ENCODE assay signal across 1 cellular context in genomic region chr19:2636897-2637683, GRCh38.
TF ChIP-seq lines count a peak whose summit lies in the region.

No MANE protein-coding gene starts in this region.

TF ChIP-seq in GM12878, 131 proteins besides CTCF, POLR2A, EP300 and RAD21 (continued from another document):
- TF ChIP-seq, protein P1, sequence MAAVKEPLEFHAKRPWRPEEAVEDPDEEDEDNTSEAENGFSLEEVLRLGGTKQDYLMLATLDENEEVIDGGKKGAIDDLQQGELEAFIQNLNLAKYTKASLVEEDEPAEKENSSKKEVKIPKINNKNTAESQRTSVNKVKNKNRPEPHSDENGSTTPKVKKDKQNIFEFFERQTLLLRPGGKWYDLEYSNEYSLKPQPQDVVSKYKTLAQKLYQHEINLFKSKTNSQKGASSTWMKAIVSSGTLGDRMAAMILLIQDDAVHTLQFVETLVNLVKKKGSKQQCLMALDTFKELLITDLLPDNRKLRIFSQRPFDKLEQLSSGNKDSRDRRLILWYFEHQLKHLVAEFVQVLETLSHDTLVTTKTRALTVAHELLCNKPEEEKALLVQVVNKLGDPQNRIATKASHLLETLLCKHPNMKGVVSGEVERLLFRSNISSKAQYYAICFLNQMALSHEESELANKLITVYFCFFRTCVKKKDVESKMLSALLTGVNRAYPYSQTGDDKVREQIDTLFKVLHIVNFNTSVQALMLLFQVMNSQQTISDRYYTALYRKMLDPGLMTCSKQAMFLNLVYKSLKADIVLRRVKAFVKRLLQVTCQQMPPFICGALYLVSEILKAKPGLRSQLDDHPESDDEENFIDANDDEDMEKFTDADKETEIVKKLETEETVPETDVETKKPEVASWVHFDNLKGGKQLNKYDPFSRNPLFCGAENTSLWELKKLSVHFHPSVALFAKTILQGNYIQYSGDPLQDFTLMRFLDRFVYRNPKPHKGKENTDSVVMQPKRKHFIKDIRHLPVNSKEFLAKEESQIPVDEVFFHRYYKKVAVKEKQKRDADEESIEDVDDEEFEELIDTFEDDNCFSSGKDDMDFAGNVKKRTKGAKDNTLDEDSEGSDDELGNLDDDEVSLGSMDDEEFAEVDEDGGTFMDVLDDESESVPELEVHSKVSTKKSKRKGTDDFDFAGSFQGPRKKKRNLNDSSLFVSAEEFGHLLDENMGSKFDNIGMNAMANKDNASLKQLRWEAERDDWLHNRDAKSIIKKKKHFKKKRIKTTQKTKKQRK (IDR thresholded peaks at IDR 0.05; ENCODE audit: low read depth, low read length) = no peak
- TF ChIP-seq ETV6 (conservative IDR thresholded peaks at IDR 0.05 in 1 of 2, IDR thresholded peaks at IDR 0.05 in 1 of 2; ENCODE audit: borderline replicate concordance in 1 of 2, low read depth in 1 of 2) (no peak), ASH2L (IDR thresholded peaks at IDR 0.05; ENCODE audit: borderline replicate concordance, low read depth) (no peak), CHD4 (IDR thresholded peaks at IDR 0.05) (no peak), ZBED1 (IDR thresholded peaks at IDR 0.05; ENCODE audit: borderline replicate concordance) (no peak), ZNF384 (IDR thresholded peaks at IDR 0.05; ENCODE audit: borderline replicate concordance, low read depth, low read length) (no peak), RELA (IDR thresholded peaks at IDR 0.05; ENCODE audit: borderline replicate concordance, partially characterized antibody) (no peak), BACH1 (IDR thresholded peaks at IDR 0.05; ENCODE audit: borderline replicate concordance) (no peak), SRF (IDR thresholded peaks at IDR 0.05; ENCODE audit: low read depth in 2 of 2, low read length in 2 of 2) (0 out of 4 replicates have a peak, but pooled peaks of 1 of the 2 experiments have one; percentile 29), ZBTB33 (IDR thresholded peaks at IDR 0.05) (no peak), SMC3 (IDR thresholded peaks at IDR 0.05; ENCODE audit: borderline replicate concordance, low read length) (peak; percentile 77), PAX5 (IDR thresholded peaks at IDR 0.05; ENCODE audit: borderline replicate concordance, low read depth, low read length) (no peak), SREBF2 (IDR thresholded peaks at IDR 0.05; ENCODE audit: low read length) (no peak), PKNOX1 (IDR thresholded peaks at IDR 0.05) (no peak), EGR1 (IDR thresholded peaks at IDR 0.05; ENCODE audit: borderline replicate concordance in 1 of 2, low read depth in 2 of 2, low read length in 2 of 2) (0 out of 3 replicates have a peak, but pooled peaks of 1 of the 2 experiments have one; percentile 6), SMAD1 (IDR thresholded peaks at IDR 0.05; ENCODE audit: low read depth, partially characterized antibody) (no peak), MYC (IDR thresholded peaks at IDR 0.05; ENCODE audit: insufficient read depth, insufficient read length, insufficient replicate concordance, low read length, severe bottlenecking) (no peak), STAT1 (conservative IDR thresholded peaks at IDR 0.05) (no peak), CBX5 (IDR thresholded peaks at IDR 0.05; ENCODE audit: low read depth) (no peak), POU2F2 (IDR thresholded peaks at IDR 0.05; ENCODE audit: borderline replicate concordance, low read depth, low read length) (0 out of 3 replicates have a peak, but pooled peaks have one; percentile 51), NFXL1 (IDR thresholded peaks at IDR 0.05; ENCODE audit: borderline replicate concordance) (no peak), PAX8 (IDR thresholded peaks at IDR 0.05) (no peak), RFX5 (IDR thresholded peaks at IDR 0.05; ENCODE audit: low read depth, low read length) (no peak), SMARCA5 (IDR thresholded peaks at IDR 0.05) (0 out of 2 replicates have a peak, but pooled peaks have one; percentile 13), KDM1A (IDR thresholded peaks at IDR 0.05; ENCODE audit: borderline replicate concordance) (no peak), RB1 (IDR thresholded peaks at IDR 0.05; ENCODE audit: borderline replicate concordance) (no peak), DPF2 (IDR thresholded peaks at IDR 0.05) (no peak), YY1 (IDR thresholded peaks at IDR 0.05; ENCODE audit: low read depth, low read length) (0 out of 2 replicates have a peak, but pooled peaks have one; percentile 52), RBBP5 (conservative IDR thresholded peaks at IDR 0.05) (no peak), NBN (IDR thresholded peaks at IDR 0.05) (peak; percentile 61; the same call in 1 of the 2 replicates), CBX3 (IDR thresholded peaks at IDR 0.05; ENCODE audit: borderline replicate concordance, low read depth) (no peak), NR2C1 (IDR thresholded peaks at IDR 0.05) (no peak), GATAD2B (conservative IDR thresholded peaks at IDR 0.05; ENCODE audit: low read depth) (no peak), SP1 (IDR thresholded peaks at IDR 0.05; ENCODE audit: low read depth, low read length) (no peak), TARDBP (IDR thresholded peaks at IDR 0.05; ENCODE audit: borderline replicate concordance) (no peak), SMAD5 (IDR thresholded peaks at IDR 0.05; ENCODE audit: low read depth) (no peak), CHD2 (IDR thresholded peaks at IDR 0.05; ENCODE audit: borderline replicate concordance, low read depth, low read length) (no peak), RAD51 (IDR thresholded peaks at IDR 0.05) (no peak), RELB (IDR thresholded peaks at IDR 0.05; ENCODE audit: low read depth) (no peak), ZNF592 (IDR thresholded peaks at IDR 0.05) (no peak), FOXM1 (IDR thresholded peaks at IDR 0.05; ENCODE audit: low read depth, low read length) (no peak), JUNB (IDR thresholded peaks at IDR 0.05) (no peak), HDGF (IDR thresholded peaks at IDR 0.05) (0 out of 2 replicates have a peak, but pooled peaks have one; percentile 45), MAX (IDR thresholded peaks at IDR 0.05; ENCODE audit: low read depth, low read length) (0 out of 2 replicates have a peak, but pooled peaks have one; percentile 10), MLLT1 (IDR thresholded peaks at IDR 0.05) (peak; percentile 47; the same call in 1 of the 2 replicates), MXI1 (IDR thresholded peaks at IDR 0.05; ENCODE audit: low read depth, low read length) (peak; percentile 37; the same call in 1 of the 2 replicates)
- TF ChIP-seq, protein P2, sequence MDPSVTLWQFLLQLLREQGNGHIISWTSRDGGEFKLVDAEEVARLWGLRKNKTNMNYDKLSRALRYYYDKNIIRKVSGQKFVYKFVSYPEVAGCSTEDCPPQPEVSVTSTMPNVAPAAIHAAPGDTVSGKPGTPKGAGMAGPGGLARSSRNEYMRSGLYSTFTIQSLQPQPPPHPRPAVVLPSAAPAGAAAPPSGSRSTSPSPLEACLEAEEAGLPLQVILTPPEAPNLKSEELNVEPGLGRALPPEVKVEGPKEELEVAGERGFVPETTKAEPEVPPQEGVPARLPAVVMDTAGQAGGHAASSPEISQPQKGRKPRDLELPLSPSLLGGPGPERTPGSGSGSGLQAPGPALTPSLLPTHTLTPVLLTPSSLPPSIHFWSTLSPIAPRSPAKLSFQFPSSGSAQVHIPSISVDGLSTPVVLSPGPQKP (IDR thresholded peaks at IDR 0.05; ENCODE audit: low read depth, low read length) = no peak
- TF ChIP-seq, protein P3, sequence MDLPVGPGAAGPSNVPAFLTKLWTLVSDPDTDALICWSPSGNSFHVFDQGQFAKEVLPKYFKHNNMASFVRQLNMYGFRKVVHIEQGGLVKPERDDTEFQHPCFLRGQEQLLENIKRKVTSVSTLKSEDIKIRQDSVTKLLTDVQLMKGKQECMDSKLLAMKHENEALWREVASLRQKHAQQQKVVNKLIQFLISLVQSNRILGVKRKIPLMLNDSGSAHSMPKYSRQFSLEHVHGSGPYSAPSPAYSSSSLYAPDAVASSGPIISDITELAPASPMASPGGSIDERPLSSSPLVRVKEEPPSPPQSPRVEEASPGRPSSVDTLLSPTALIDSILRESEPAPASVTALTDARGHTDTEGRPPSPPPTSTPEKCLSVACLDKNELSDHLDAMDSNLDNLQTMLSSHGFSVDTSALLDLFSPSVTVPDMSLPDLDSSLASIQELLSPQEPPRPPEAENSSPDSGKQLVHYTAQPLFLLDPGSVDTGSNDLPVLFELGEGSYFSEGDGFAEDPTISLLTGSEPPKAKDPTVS (IDR thresholded peaks at IDR 0.05; ENCODE audit: low read depth, low read length) = no peak
- TF ChIP-seq, protein P4, sequence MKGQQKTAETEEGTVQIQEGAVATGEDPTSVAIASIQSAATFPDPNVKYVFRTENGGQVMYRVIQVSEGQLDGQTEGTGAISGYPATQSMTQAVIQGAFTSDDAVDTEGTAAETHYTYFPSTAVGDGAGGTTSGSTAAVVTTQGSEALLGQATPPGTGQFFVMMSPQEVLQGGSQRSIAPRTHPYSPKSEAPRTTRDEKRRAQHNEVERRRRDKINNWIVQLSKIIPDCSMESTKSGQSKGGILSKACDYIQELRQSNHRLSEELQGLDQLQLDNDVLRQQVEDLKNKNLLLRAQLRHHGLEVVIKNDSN (IDR thresholded peaks at IDR 0.05; ENCODE audit: borderline replicate concordance, extremely low read length, insufficient read depth, low read depth, low read length) = no peak
TF ChIP-seq in GM12878: peak in this region for 14.
